In genomic region chr10:101997803-101998202, GRCh38 we compare ENCODE assay signal across 1 cellular context.
TF ChIP-seq lines count a peak whose summit lies in the region.

No MANE protein-coding gene starts in this region.

TF ChIP-seq in endothelial cell of umbilical vein, 7 proteins besides CTCF, POLR2A, EP300 and RAD21:
- TF ChIP-seq JUN (IDR thresholded peaks at IDR 0.05; ENCODE audit: borderline replicate concordance, insufficient read depth, insufficient read length, low read depth) (no peak), EZH2 (IDR thresholded peaks at IDR 0.05; ENCODE audit: borderline replicate concordance, low read depth, low read length, severe bottlenecking) (no peak), FOS (IDR thresholded peaks at IDR 0.05; ENCODE audit: borderline replicate concordance, insufficient read depth, low read length) (no peak), MYC (IDR thresholded peaks at IDR 0.05; ENCODE audit: low read depth, low read length) (no peak), GATA2 (IDR thresholded peaks at IDR 0.05; ENCODE audit: insufficient read depth, insufficient read length, low read depth, low read length) (no peak), POLR2AphosphoS5 (IDR thresholded peaks at IDR 0.05; ENCODE audit: insufficient read depth, low read depth, low read length) (no peak), MAX (IDR thresholded peaks at IDR 0.05; ENCODE audit: insufficient read depth, insufficient read length) (no peak)
